Comparison of ENCODE assay signal across 22 cellular contexts in genomic region chr14:101109981-101110728, GRCh38.
DNase-seq lines count a peak whose midpoint lies in the region; ATAC-seq lines count a peak whose summit lies in the region.
"Had no signal": no experiment of that assay in that cellular context is flagged by ENCODE, and none has a peak within 500 bp of the region (broad histone marks: within the 10 kb centered on the region; RNA-seq: fewer than 3 reads in every experiment).

No MANE protein-coding gene starts in this region.

- no peak overlapping the region for H3K9ac ChIP-seq in neuronal stem cell (ENCODE audit: low read depth, low read length, poor library complexity)

- intact Hi-C loops in activated T-helper 1 cell treated with anti-CD3 and anti-CD28 coated beads, Interleukin-12 subunit alpha, Interleukin-12 subunit beta, Interleukin-2, Interleukin-4 antibody, amounts not matched to agents 30 ng/mL and 10 ng/mL and 1 ng/mL, durations not matched to agents 14 hours and 24 hours and 36 hours (cut with micrococcal nuclease) = no loop called here

- H4K91ac ChIP-seq in neuronal stem cell (ENCODE audit: low read depth, low read length, poor library complexity) = no peak overlapping the region

- H3K36me3 ChIP-seq in neuronal stem cell (replicated peaks in 1 of 2; ENCODE audit: control insufficient read depth in 2 of 2, insufficient read depth in 2 of 2, low read length in 2 of 2) = no peaks in the 10 kb centered on the region
- H3K36me3 ChIP-seq: cardiac muscle cell, upper lobe of left lung had no signal

- no peak overlapping the region for H4K8ac ChIP-seq in neuronal stem cell (ENCODE audit: low read depth, low read length)

- H2AFZ ChIP-seq in neuronal stem cell (ENCODE audit: low read length) = no peak overlapping the region

- no peak overlapping the region for H3K4me2 ChIP-seq in neuronal stem cell (ENCODE audit: insufficient read depth, low read length, poor library complexity, severe bottlenecking)

- peak overlapping the region; percentile 60 for H2BK5ac ChIP-seq in neuronal stem cell (ENCODE audit: low read length)

- no peak for ATAC-seq in GM18867 (IDR thresholded peaks at IDR 0.05; ENCODE audit: unreplicated experiment)
- ATAC-seq: effector memory CD8-positive, alpha-beta T cell had no signal

- DNase-seq in NCI-H2171 treated with DMSO at 0.1 percent for 48 hours (lab: John Stamatoyannopoulos, UW) (peak; percentile 24), NCI-H2171 (lab: John Stamatoyannopoulos, UW) (no peak), NCI-H146 treated with DMSO at 0.1 percent for 48 hours (lab: John Stamatoyannopoulos, UW; ENCODE audit: unreplicated experiment) (peak; percentile 83), neuronal stem cell (ENCODE audit: low spot score) (no peak), ACHN (no peak)
- DNase-seq in activated CD8-positive, alpha-beta memory T cell treated with anti-CD3 and anti-CD28 coated beads, Interleukin-2, amount 50 U/mL, for 48 hours = peak; percentile 29
- DNase-seq in activated T-helper 1 cell treated with anti-CD3 and anti-CD28 coated beads, Interleukin-12 subunit alpha, Interleukin-12 subunit beta, Interleukin-2, Interleukin-4 antibody, amounts not matched to agents 30 ng/mL and 10 ng/mL and 1 ng/mL, durations not matched to agents 14 hours and 24 hours and 36 hours (ENCODE audit: low spot score) = no peak
- DNase-seq: 8988T; activated T-cell treated with anti-CD3 and anti-CD28 coated beads for 4 hours; KBM-7; NCI-H1105 treated with DMSO at 0.1 percent for 48 hours; NCI-H82; nephron progenitor cell; RPMI8226; stimulated activated CD4-positive, alpha-beta T cell treated with anti-CD3 and anti-CD28 coated beads, Interleukin-4, amount 100 ng/mL, for 24 hours had no signal

- H3K27me3 Mint-ChIP-seq in activated T-helper 1 cell treated with anti-CD3 and anti-CD28 coated beads, Interleukin-12 subunit alpha, Interleukin-12 subunit beta, Interleukin-2, Interleukin-4 antibody, amounts not matched to agents 30 ng/mL and 10 ng/mL and 1 ng/mL, durations not matched to agents 14 hours and 24 hours and 36 hours (ENCODE audit: insufficient read depth) = peaks cover 2% of the 10 kb centered on the region

- H2BK15ac ChIP-seq in neuronal stem cell (ENCODE audit: low read length) = peak overlapping the region; percentile 38

- H2BK12ac ChIP-seq in neuronal stem cell (ENCODE audit: low read length) = no peak overlapping the region

- H3K9me3 ChIP-seq in neuronal stem cell (replicated peaks in 1 of 2; ENCODE audit: control insufficient read depth in 2 of 2, insufficient read depth in 1 of 2, low read depth in 1 of 2, low read length in 2 of 2) = peaks cover 2% of the 10 kb centered on the region in 2 donors

- peaks cover 0 to 3% (median 0%) of the 10 kb centered on the region in 3 experiments for H3K27me3 ChIP-seq in neuronal stem cell (ENCODE audit: control insufficient read depth in 3 of 3, insufficient read depth in 3 of 3, low read depth in 1 of 3, low read length in 3 of 3)
- H3K27me3 ChIP-seq: cardiac muscle cell, upper lobe of left lung had no signal

- in situ Hi-C loops in ACHN (cut with HindIII; ENCODE audit: low pct_ligation_motif_present, low pct_unique_long_range_greater_than_20kb, low sequenced_read_pairs) = no loop called here

- H3K27ac Mint-ChIP-seq in activated T-helper 1 cell treated with anti-CD3 and anti-CD28 coated beads, Interleukin-12 subunit alpha, Interleukin-12 subunit beta, Interleukin-2, Interleukin-4 antibody, amounts not matched to agents 30 ng/mL and 10 ng/mL and 1 ng/mL, durations not matched to agents 14 hours and 24 hours and 36 hours = no peak overlapping the region
- H3K27ac Mint-ChIP-seq: effector memory CD8-positive, alpha-beta T cell; memory B cell; nephron progenitor cell had no signal

- H3K4me1 Mint-ChIP-seq in activated T-helper 1 cell treated with anti-CD3 and anti-CD28 coated beads, Interleukin-12 subunit alpha, Interleukin-12 subunit beta, Interleukin-2, Interleukin-4 antibody, amounts not matched to agents 30 ng/mL and 10 ng/mL and 1 ng/mL, durations not matched to agents 14 hours and 24 hours and 36 hours (ENCODE audit: low read depth) = no peaks in the 10 kb centered on the region
- H3K4me1 Mint-ChIP-seq: memory B cell had no signal

- H3K79me1 ChIP-seq in neuronal stem cell (ENCODE audit: low read depth, low read length) = no peaks in the 10 kb centered on the region

- no peak overlapping the region for H3K27ac ChIP-seq in neuronal stem cell (replicated peaks; ENCODE audit: low read length)
- H3K27ac ChIP-seq: C4-2B, cardiac muscle cell, HL-60, upper lobe of left lung had no signal

- H3K18ac ChIP-seq in neuronal stem cell (ENCODE audit: low read length) = peak overlapping the region; percentile 72

- no peak overlapping the region for H3K4me3 ChIP-seq in neuronal stem cell (ENCODE audit: low read length in 2 of 2)
- H3K4me3 ChIP-seq: cardiac muscle cell, upper lobe of left lung had no signal

- no peaks in the 10 kb centered on the region for H3K9me3 Mint-ChIP-seq in activated T-helper 1 cell treated with anti-CD3 and anti-CD28 coated beads, Interleukin-12 subunit alpha, Interleukin-12 subunit beta, Interleukin-2, Interleukin-4 antibody, amounts not matched to agents 30 ng/mL and 10 ng/mL and 1 ng/mL, durations not matched to agents 14 hours and 24 hours and 36 hours
- H3K9me3 Mint-ChIP-seq: effector memory CD8-positive, alpha-beta T cell had no signal

- H3K14ac ChIP-seq in neuronal stem cell (ENCODE audit: low read length) = peak overlapping the region; percentile 47

- H2BK120ac ChIP-seq in neuronal stem cell (ENCODE audit: low read depth, low read length) = no peak overlapping the region

- no peak overlapping the region for H3K4ac ChIP-seq in neuronal stem cell (ENCODE audit: low read length)

- no peak overlapping the region for H3K23ac ChIP-seq in neuronal stem cell (ENCODE audit: low read depth, low read length, poor library complexity)

- no peak overlapping the region for H2AK5ac ChIP-seq in neuronal stem cell (ENCODE audit: low read depth, low read length)

- no peak overlapping the region for H3K4me3 Mint-ChIP-seq in activated T-helper 1 cell treated with anti-CD3 and anti-CD28 coated beads, Interleukin-12 subunit alpha, Interleukin-12 subunit beta, Interleukin-2, Interleukin-4 antibody, amounts not matched to agents 30 ng/mL and 10 ng/mL and 1 ng/mL, durations not matched to agents 14 hours and 24 hours and 36 hours
- H3K4me3 Mint-ChIP-seq: effector memory CD8-positive, alpha-beta T cell; memory B cell; nephron progenitor cell had no signal

- peaks cover 9 to 11% of the 10 kb centered on the region in 2 donors for H3K4me1 ChIP-seq in neuronal stem cell (ENCODE audit: control insufficient read depth in 2 of 2, insufficient read depth in 1 of 2, low read depth in 1 of 2, low read length in 2 of 2)
- H3K4me1 ChIP-seq: upper lobe of left lung had no signal

- no CpG with 5 or more reads among the region's 15 CpGs for WGBS in neuronal stem cell (ENCODE audit: extremely low coverage in 2 of 2, insufficient read length in 2 of 2, insufficient replicate concordance in 1 of 2), 2 donors

- no peaks in the 10 kb centered on the region for H3K36me3 Mint-ChIP-seq in activated T-helper 1 cell treated with anti-CD3 and anti-CD28 coated beads, Interleukin-12 subunit alpha, Interleukin-12 subunit beta, Interleukin-2, Interleukin-4 antibody, amounts not matched to agents 30 ng/mL and 10 ng/mL and 1 ng/mL, durations not matched to agents 14 hours and 24 hours and 36 hours (ENCODE audit: low read depth)
- H3K36me3 Mint-ChIP-seq: memory B cell had no signal

Comparison
In these comparisons a context has a peak if more than half of its experiments do, and no peak if none do; other contexts are left out.
1. DNase-seq: peak in NCI-H2171 treated with DMSO at 0.1 percent for 48 hours (single experiment), NCI-H146 treated with DMSO at 0.1 percent for 48 hours (single experiment) and activated CD8-positive, alpha-beta memory T cell treated with anti-CD3 and anti-CD28 coated beads, Interleukin-2, amount 50 U/mL, for 48 hours (single experiment); none in NCI-H2171 (single experiment), neuronal stem cell (single experiment), ACHN (single experiment) and activated T-helper 1 cell treated with anti-CD3 and anti-CD28 coated beads, Interleukin-12 subunit alpha, Interleukin-12 subunit beta, Interleukin-2, Interleukin-4 antibody, amounts not matched to agents 30 ng/mL and 10 ng/mL and 1 ng/mL, durations not matched to agents 14 hours and 24 hours and 36 hours (single experiment).